ENCODE assay signal across 17 cellular contexts in the genomic region with DNA sequence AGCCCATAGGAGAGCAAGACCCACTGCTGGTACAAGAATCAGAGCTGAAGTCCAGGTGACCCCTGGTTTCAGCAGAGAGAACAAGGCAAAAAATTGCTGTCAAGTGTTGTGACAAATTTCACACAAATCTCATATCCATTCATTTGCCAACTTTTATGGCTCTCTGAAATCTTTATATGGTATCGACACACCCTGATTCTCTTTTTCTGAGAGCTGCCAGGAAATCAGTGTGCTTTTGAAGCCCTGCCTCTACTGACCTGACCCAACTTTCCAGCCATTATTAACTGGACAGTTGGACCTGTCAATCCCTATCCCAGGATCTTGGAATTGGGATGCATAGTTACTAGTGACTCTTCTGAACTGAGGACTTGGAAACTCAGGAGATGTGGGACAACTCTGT.
DNase-seq lines count a peak whose midpoint lies in the region; TF ChIP-seq lines count a peak whose summit lies in the region.
"Had no signal": no experiment of that assay in that cellular context is flagged by ENCODE, and none has a peak within 500 bp of the region (broad histone marks: within the 10 kb centered on the region; RNA-seq: fewer than 3 reads in every experiment).

No MANE protein-coding gene starts in this region.

- no peaks in the 10 kb centered on the region for H3K79me1 ChIP-seq in mesenchymal stem cell (replicated peaks; ENCODE audit: low read length, poor library complexity, severe bottlenecking)

- H2AFZ ChIP-seq in OCI-LY3 (ENCODE audit: low read depth, low read length) (no peak overlapping the region), mesenchymal stem cell (ENCODE audit: low read depth, low read length) (no peak overlapping the region)

- H3K4me1 ChIP-seq in OCI-LY3 (ENCODE audit: low read length) (peaks cover 56% of the 10 kb centered on the region), mesenchymal stem cell (ENCODE audit: control insufficient read depth, insufficient read depth, low read depth, low read length) (no peaks in the 10 kb centered on the region)
- H3K4me1 ChIP-seq: A549 had no signal

- no peak overlapping the region for H3K23ac ChIP-seq in mesenchymal stem cell (ENCODE audit: low read length in 2 of 2)

- whole genome bisulfite sequencing in mesenchymal stem cell, result 85% methylated on average over 1 of the region's 1 CpG

- DNase-seq in mesenchymal stem cell (no peak), myocyte (ENCODE audit: low read depth) (peak; percentile 25), NCI-H2081 treated with DMSO at 0.1 percent for 48 hours (lab: John Stamatoyannopoulos, UW) (no peak), posterior cingulate gyrus (no peak)
- DNase-seq in activated effector memory CD4-positive, alpha-beta T cell treated with anti-CD3 and anti-CD28 coated beads, Interleukin-2, amount 50 U/mL, for 16 hours, result no peak
- DNase-seq: AML-193; Caco-2; Calu3; CD4-positive, alpha-beta T cell; CD8-positive, alpha-beta T cell; DMS79 treated with DMSO at 0.1 percent for 48 hours; GF-D8 had no signal

- H4K20me1 ChIP-seq in OCI-LY3 (ENCODE audit: insufficient read depth, low read length), result no peaks in the 10 kb centered on the region
- H4K20me1 ChIP-seq: BLaER1 treated with 17β-estradiol and CSF1 and Interleukin-3, amounts not matched to agents 10 nM and 100 nM had no signal

- peak overlapping the region; percentile 85 for H3K4me2 ChIP-seq in OCI-LY3 (ENCODE audit: low read length)
- H3K4me2 ChIP-seq in mesenchymal stem cell (ENCODE audit: low read length, poor library complexity, severe bottlenecking), result peak overlapping the region; percentile 24
- H3K4me2 ChIP-seq: A549; BLaER1 treated with 17β-estradiol and CSF1 and Interleukin-3, amounts not matched to agents 10 nM and 100 nM had no signal

- H3K9me3 ChIP-seq in OCI-LY3 (ENCODE audit: insufficient read depth, low read length) (no peaks in the 10 kb centered on the region), mesenchymal stem cell (ENCODE audit: control insufficient read depth, low read length) (no peaks in the 10 kb centered on the region)
- H3K9me3 ChIP-seq: A549, Caco-2 had no signal

- H3K36me3 ChIP-seq in OCI-LY3 (replicated peaks; ENCODE audit: low read depth, low read length) (no peaks in the 10 kb centered on the region), mesenchymal stem cell (ENCODE audit: control insufficient read depth in 1 of 2, insufficient read depth in 2 of 2, low read depth in 1 of 2, low read length in 2 of 2) (no peaks in the 10 kb centered on the region)
- H3K36me3 ChIP-seq: BLaER1 treated with 17β-estradiol and CSF1 and Interleukin-3, amounts not matched to agents 10 nM and 100 nM had no signal

- no peak overlapping the region for H2BK12ac ChIP-seq in mesenchymal stem cell (ENCODE audit: low read length in 2 of 2)

- no peaks in the 10 kb centered on the region for H3K27me3 ChIP-seq in OCI-LY3 (ENCODE audit: low read depth, low read length)
- no peaks in the 10 kb centered on the region for H3K27me3 ChIP-seq in mesenchymal stem cell (ENCODE audit: control insufficient read depth in 1 of 2, insufficient read depth in 1 of 2, low read length in 2 of 2)
- H3K27me3 ChIP-seq: BLaER1 treated with 17β-estradiol and CSF1 and Interleukin-3, amounts not matched to agents 10 nM and 100 nM had no signal

- intact Hi-C loops in posterior cingulate gyrus (cut with DNase I), result no loop called here

- peak overlapping the region; percentile 73 for H3K9ac ChIP-seq in OCI-LY3 (ENCODE audit: low read length)
- H3K9ac ChIP-seq in mesenchymal stem cell (ENCODE audit: low read length), result no peak overlapping the region
- H3K9ac ChIP-seq: BLaER1 treated with 17β-estradiol and CSF1 and Interleukin-3, amounts not matched to agents 10 nM and 100 nM had no signal

- no peak overlapping the region for H3K18ac ChIP-seq in mesenchymal stem cell (ENCODE audit: low read depth in 1 of 2, low read length in 2 of 2)

- no peak overlapping the region for H2AK5ac ChIP-seq in mesenchymal stem cell (ENCODE audit: low read length, severe bottlenecking)

- H4K8ac ChIP-seq in mesenchymal stem cell (ENCODE audit: low read length), result no peak overlapping the region

- H3K4me3 ChIP-seq in OCI-LY3 (ENCODE audit: low read length) (peak overlapping the region; percentile 57), mesenchymal stem cell (ENCODE audit: insufficient read depth in 1 of 2, low read depth in 1 of 2, low read length in 2 of 2) (no peak overlapping the region)
- H3K4me3 ChIP-seq: A549; BLaER1 treated with 17β-estradiol and CSF1 and Interleukin-3, amounts not matched to agents 10 nM and 100 nM had no signal

- no peak overlapping the region for H2BK5ac ChIP-seq in mesenchymal stem cell (ENCODE audit: low read depth, low read length, poor library complexity, severe bottlenecking)

- no peak overlapping the region for H4K91ac ChIP-seq in mesenchymal stem cell (ENCODE audit: low read length)

- H3K27ac ChIP-seq in OCI-LY3 (ENCODE audit: low read length) (peak overlapping the region; percentile 96), mesenchymal stem cell (ENCODE audit: low read length, poor library complexity, severe bottlenecking) (no peak overlapping the region)
- H3K27ac ChIP-seq: 22Rv1; A549; BLaER1 treated with 17β-estradiol and CSF1 and Interleukin-3, amounts not matched to agents 10 nM and 100 nM; C4-2B had no signal

- no peak overlapping the region for H3K14ac ChIP-seq in mesenchymal stem cell (ENCODE audit: low read length in 2 of 2)

- H3K79me2 ChIP-seq in OCI-LY3 (ENCODE audit: low read length), result no peaks in the 10 kb centered on the region

- H2BK120ac ChIP-seq in mesenchymal stem cell (ENCODE audit: low read depth, low read length), result no peak overlapping the region

- TF ChIP-seq CTCF in OCI-LY3 (IDR thresholded peaks at IDR 0.05; ENCODE audit: low read depth, low read length), result no peak

- no peak overlapping the region for H3K4ac ChIP-seq in mesenchymal stem cell (ENCODE audit: low read depth in 1 of 2, low read length in 2 of 2)

- no peak overlapping the region for H2BK15ac ChIP-seq in mesenchymal stem cell (ENCODE audit: low read depth, poor library complexity, severe bottlenecking)
